ENCODE assay signal across 17 cellular contexts in genomic region chr1:228852511-228853088, GRCh38.
DNase-seq lines count a peak whose midpoint lies in the region; ATAC-seq and TF ChIP-seq lines count a peak whose summit lies in the region.
"Had no signal": no experiment of that assay in that cellular context is flagged by ENCODE, and none has a peak within 500 bp of the region (broad histone marks: within the 10 kb centered on the region; RNA-seq: fewer than 3 reads in every experiment).

No MANE protein-coding gene starts in this region.

- H3K79me2 ChIP-seq in H9 (ENCODE audit: insufficient read depth, low read length) = no peaks in the 10 kb centered on the region

- no peak overlapping the region for H2BK20ac ChIP-seq in H9 (ENCODE audit: low read depth, low read length, poor library complexity, severe bottlenecking)

- H3K9ac ChIP-seq in H9 (ENCODE audit: extremely low read depth, insufficient read length, low read length) = no peak overlapping the region

- H3K4ac ChIP-seq in H9 (ENCODE audit: low read depth, low read length) = no peak overlapping the region

- H3K4me1 ChIP-seq in H9 (ENCODE audit: insufficient read depth, low read length) (peaks cover 7% of the 10 kb centered on the region; the same call in 1 of the 2 replicates), upper lobe of right lung (no peaks in the 10 kb centered on the region)

- no peaks in the 10 kb centered on the region for H4K20me1 ChIP-seq in H9 (ENCODE audit: control insufficient read depth, insufficient read depth, insufficient read length)

- H3K4me3 ChIP-seq in upper lobe of right lung = no peak overlapping the region
- H3K4me3 ChIP-seq: GM12878 had no signal

- no peak overlapping the region for H3K18ac ChIP-seq in H9 (ENCODE audit: insufficient read length, low read depth, low read length)

- H3K9me3 ChIP-seq in H9 (ENCODE audit: control insufficient read depth, low read depth, low read length) = no peaks in the 10 kb centered on the region
- H3K9me3 ChIP-seq in upper lobe of right lung = no peaks in the 10 kb centered on the region
- H3K9me3 ChIP-seq: BE2C had no signal

- no peak overlapping the region for H2BK15ac ChIP-seq in H9 (ENCODE audit: low read depth, low read length)

- H3K27ac Mint-ChIP-seq in H9 (peak overlapping the region in 1 of 3 experiments; percentile 9; a peak in 3 of 7 replicates), neural crest cell (ENCODE audit: unreplicated experiment) (peak overlapping the region; percentile 30)
- H3K27ac Mint-ChIP-seq in dendritic cell treated with granulocyte-macrophage colony-stimulating factor and Interleukin-4, amounts not matched to agents 40 ng/mL and 50 ng/mL, for 4 days = peak overlapping the region; percentile 82
- no peak overlapping the region for H3K27ac Mint-ChIP-seq in stimulated activated memory B cell treated with anti-CD40 and anti-IgM and Interleukin-4, amounts not matched to agents 10 μg/mL and 1 μg/mL and 100 μg/mL, for 72 hours

- H3K14ac ChIP-seq in H9 (ENCODE audit: insufficient read depth, low read length) = no peak overlapping the region

- H2AFZ ChIP-seq in H9 (ENCODE audit: low read length) = no peak overlapping the region

- no peak overlapping the region for H2BK120ac ChIP-seq in H9 (ENCODE audit: low read depth, low read length, poor library complexity, severe bottlenecking)

- ATAC-seq in upper lobe of right lung = peak; percentile 8
- no peak for ATAC-seq in stimulated activated memory B cell treated with anti-CD40 and anti-IgM and Interleukin-4, amounts not matched to agents 10 μg/mL and 1 μg/mL and 100 μg/mL, for 72 hours
- ATAC-seq: GM12878 had no signal

- no peak overlapping the region for H3K56ac ChIP-seq in H9 (ENCODE audit: insufficient read length, low read depth, low read length)

- no peak overlapping the region for H4K91ac ChIP-seq in H9 (ENCODE audit: insufficient read length, low read depth, low read length)

- TF ChIP-seq CTCF in H9 (conservative IDR thresholded peaks at IDR 0.05) = no peak
- no peak for TF ChIP-seq CTCF in neural crest cell (conservative IDR thresholded peaks at IDR 0.05)
- no peak for TF ChIP-seq CTCF in upper lobe of right lung (IDR thresholded peaks at IDR 0.05)

- no peak overlapping the region for H2AK5ac ChIP-seq in H9 (ENCODE audit: insufficient read length, low read length)

- no peak overlapping the region for H3T11ph ChIP-seq in H9 (ENCODE audit: low read length)

- no peaks in the 10 kb centered on the region for H3K79me1 ChIP-seq in H9 (ENCODE audit: insufficient read depth, low read depth, low read length, poor library complexity, severe bottlenecking)

- no peaks in the 10 kb centered on the region for H3K27me3 ChIP-seq in H9 (ENCODE audit: insufficient read depth, low read length)
- no peaks in the 10 kb centered on the region for H3K27me3 ChIP-seq in upper lobe of right lung
- H3K27me3 ChIP-seq: BE2C had no signal

- H3K23me2 ChIP-seq in H9 (ENCODE audit: insufficient read length, low read depth, low read length, poor library complexity, severe bottlenecking) = no peaks in the 10 kb centered on the region

- DNase-seq in H9 (peak; percentile 19), neural crest cell (ENCODE audit: low read depth, low spot score) (no peak), upper lobe of right lung (no peak), CD1c-positive myeloid dendritic cell (ENCODE audit: extremely low spot score) (no peak), posterior cingulate gyrus (no peak)
- DNase-seq: BE2C, DND-41, KBM-7, MV-4-11, NCI-H1417, NCI-H187 treated with DMSO at 0.1 percent for 48 hours, NCI-H69, OCI-M1, SIG-M5 had no signal

- H3K4me1 Mint-ChIP-seq in H9 = peaks cover 52 to 53% of the 10 kb centered on the region in 2 experiments
- H3K4me1 Mint-ChIP-seq in dendritic cell treated with granulocyte-macrophage colony-stimulating factor and Interleukin-4, amounts not matched to agents 40 ng/mL and 50 ng/mL, for 4 days (ENCODE audit: low read depth) = peaks cover 52% of the 10 kb centered on the region
- peaks cover 5% of the 10 kb centered on the region for H3K4me1 Mint-ChIP-seq in neural crest cell
- peaks cover 8% of the 10 kb centered on the region for H3K4me1 Mint-ChIP-seq in stimulated activated memory B cell treated with anti-CD40 and anti-IgM and Interleukin-4, amounts not matched to agents 10 μg/mL and 1 μg/mL and 100 μg/mL, for 72 hours

- H2BK12ac ChIP-seq in H9 (ENCODE audit: insufficient read length, low read depth, low read length) = no peak overlapping the region

- H3K27me3 Mint-ChIP-seq in H9 (ENCODE audit: low read depth) (no peaks in the 10 kb centered on the region), neural crest cell (ENCODE audit: low read depth) (no peaks in the 10 kb centered on the region)
- H3K27me3 Mint-ChIP-seq in dendritic cell treated with granulocyte-macrophage colony-stimulating factor and Interleukin-4, amounts not matched to agents 40 ng/mL and 50 ng/mL, for 4 days = no peaks in the 10 kb centered on the region
- peaks cover 59% of the 10 kb centered on the region for H3K27me3 Mint-ChIP-seq in stimulated activated memory B cell treated with anti-CD40 and anti-IgM and Interleukin-4, amounts not matched to agents 10 μg/mL and 1 μg/mL and 100 μg/mL, for 72 hours

- H3K9me3 Mint-ChIP-seq in H9 (peaks cover 4% of the 10 kb centered on the region in 2 experiments; a peak in 4 of 5 replicates), neural crest cell (peaks cover 3% of the 10 kb centered on the region)
- H3K9me3 Mint-ChIP-seq in dendritic cell treated with granulocyte-macrophage colony-stimulating factor and Interleukin-4, amounts not matched to agents 40 ng/mL and 50 ng/mL, for 4 days = no peaks in the 10 kb centered on the region
- peaks cover 15% of the 10 kb centered on the region for H3K9me3 Mint-ChIP-seq in stimulated activated memory B cell treated with anti-CD40 and anti-IgM and Interleukin-4, amounts not matched to agents 10 μg/mL and 1 μg/mL and 100 μg/mL, for 72 hours

- H3K23ac ChIP-seq in H9 (ENCODE audit: insufficient read length, low read depth, low read length) = no peak overlapping the region

- H3K4me2 ChIP-seq in H9 (ENCODE audit: insufficient read depth, insufficient read length, low read length) = no peak overlapping the region

- no peak overlapping the region for H4K8ac ChIP-seq in H9 (replicated peaks; ENCODE audit: insufficient read length, low read depth, low read length)

- no peaks in the 10 kb centered on the region for H3K36me3 ChIP-seq in upper lobe of right lung
- H3K36me3 ChIP-seq: BE2C had no signal

- H3K27ac ChIP-seq in H9 (ENCODE audit: insufficient read length, low read depth, low read length) (no peak overlapping the region), upper lobe of right lung (no peak overlapping the region)

- H4K5ac ChIP-seq in H9 (ENCODE audit: insufficient read length, low read depth, low read length) = no peak overlapping the region

- H3K4me3 Mint-ChIP-seq in H9 = 0 out of 5 replicates have a peak overlapping the region, but pooled peaks of 1 of the 2 experiments have one; percentile 2
- no peak overlapping the region for H3K4me3 Mint-ChIP-seq in dendritic cell treated with granulocyte-macrophage colony-stimulating factor and Interleukin-4, amounts not matched to agents 40 ng/mL and 50 ng/mL, for 4 days
- H3K4me3 Mint-ChIP-seq in neural crest cell = no peak overlapping the region
- no peak overlapping the region for H3K4me3 Mint-ChIP-seq in stimulated activated memory B cell treated with anti-CD40 and anti-IgM and Interleukin-4, amounts not matched to agents 10 μg/mL and 1 μg/mL and 100 μg/mL, for 72 hours

- H3K36me3 Mint-ChIP-seq in H9 (ENCODE audit: insufficient read depth in 1 of 3, low read depth in 3 of 3) = peaks cover 0 to 3% (median 2%) of the 10 kb centered on the region in 3 experiments; a peak in 5 of 7 replicates
- H3K36me3 Mint-ChIP-seq in dendritic cell treated with granulocyte-macrophage colony-stimulating factor and Interleukin-4, amounts not matched to agents 40 ng/mL and 50 ng/mL, for 4 days (ENCODE audit: low read depth) = no peaks in the 10 kb centered on the region
- H3K36me3 Mint-ChIP-seq in neural crest cell (ENCODE audit: low read depth) = no peaks in the 10 kb centered on the region
- H3K36me3 Mint-ChIP-seq in stimulated activated memory B cell treated with anti-CD40 and anti-IgM and Interleukin-4, amounts not matched to agents 10 μg/mL and 1 μg/mL and 100 μg/mL, for 72 hours = no peaks in the 10 kb centered on the region

- no CpG with 5 or more reads among the region's 3 CpGs for WGBS in H9 (ENCODE audit: extremely low coverage, insufficient read length, low lambda C conversion rate)

- intact Hi-C loops in dendritic cell treated with granulocyte-macrophage colony-stimulating factor and Interleukin-4, amounts not matched to agents 40 ng/mL and 50 ng/mL, for 4 days (cut with micrococcal nuclease) = loop anchor here (10.0 kb wide), 1 partner anchor 58 kb away; no protein-coding TSS in a partner anchor
- intact Hi-C loops in upper lobe of right lung (cut with DNase I) (no loop called here), posterior cingulate gyrus (cut with DNase I) (no loop called here)

- H2BK5ac ChIP-seq in H9 (ENCODE audit: insufficient read length, low read length) = no peak overlapping the region
